ENCODE assay signal across 1 cellular context in the genomic region with DNA sequence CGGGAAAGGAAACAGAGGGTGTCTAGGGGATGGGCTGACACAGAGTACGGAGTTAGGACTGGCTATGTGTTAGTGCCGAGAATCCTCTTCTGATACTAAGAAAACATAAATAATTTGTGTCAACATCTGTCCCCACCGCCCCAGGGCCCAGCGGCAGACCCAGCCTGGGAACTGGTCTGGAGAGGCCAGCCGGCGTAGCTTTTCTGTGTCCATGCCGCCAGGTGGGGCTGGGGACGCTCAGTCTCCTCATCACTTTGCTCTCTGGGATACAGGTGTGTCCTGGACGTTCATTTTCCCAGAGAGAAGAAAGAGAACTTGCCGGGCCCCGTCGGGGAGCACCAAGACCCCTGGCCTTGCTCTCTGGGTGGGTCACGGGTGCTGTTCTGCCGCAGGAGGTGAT.
TF ChIP-seq lines count a peak whose summit lies in the region.

No MANE protein-coding gene starts in this region.

TF ChIP-seq in HepG2, 621 proteins besides CTCF, POLR2A, EP300 and RAD21 (continued from another document):
- no peak for TF ChIP-seq ZNF569 (CRISPR knock-in tag; IDR thresholded peaks at IDR 0.05; ENCODE audit: borderline replicate concordance)
- TF ChIP-seq SMC3 (IDR thresholded peaks at IDR 0.05; ENCODE audit: low read length), result 0 out of 2 replicates have a peak, but pooled peaks have one; percentile 16
